35 cellular contexts compared by ENCODE assay signal in the genomic region with DNA sequence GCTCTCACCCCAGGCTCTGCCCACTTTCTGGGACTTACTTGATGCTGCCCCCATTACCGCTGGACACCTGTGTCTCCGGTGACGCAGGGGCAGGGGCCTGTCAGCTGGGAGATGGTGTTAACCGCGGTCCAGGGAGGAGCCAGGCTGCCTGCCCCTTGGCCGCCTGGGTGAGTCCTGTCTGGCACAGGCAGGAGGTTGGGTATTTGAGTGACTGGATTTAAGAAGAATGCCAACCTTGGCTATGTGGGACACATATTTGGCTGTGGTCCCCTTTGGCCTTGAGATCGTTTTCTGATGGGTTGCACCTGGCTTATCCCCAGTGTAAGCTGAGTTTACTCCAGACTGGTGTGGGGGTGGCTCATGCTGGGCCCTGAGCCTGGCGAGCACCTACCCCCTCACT. TPM values are rescaled to one million over a fixed set of nuclear protein-coding genes. Genes with fewer than 3 reads are reported as not detected.
"Had no signal": no experiment of that assay in that cellular context is flagged by ENCODE, and none has a peak within 500 bp of the region (broad histone marks: within the 10 kb centered on the region; RNA-seq: fewer than 3 reads in every experiment).

No MANE protein-coding gene starts in this region.

- ATAC-seq: activated CD4-positive, CD25-positive, alpha-beta regulatory T cell treated with anti-CD3 and anti-CD28 coated beads, Interleukin-2, amount 50 U/mL, for 24 hours; left colon; natural killer cell; right lobe of liver; stimulated activated effector memory CD8-positive, alpha-beta T cell treated with anti-CD3 and anti-CD28 coated beads, Interleukin-12 subunit alpha, Interleukin-12 subunit beta, amount 100 ng/mL, for 72 hours had no signal

- H3K27me3 ChIP-seq: ascending aorta, right lobe of liver had no signal

- H3K4me1 ChIP-seq: right lobe of liver had no signal

- H3K36me3 ChIP-seq: ascending aorta, right lobe of liver, thoracic aorta, WERI-Rb-1 had no signal

- H3K9me3 ChIP-seq: ascending aorta, right lobe of liver, thoracic aorta had no signal

- H3K4me3 ChIP-seq: right lobe of liver, thoracic aorta had no signal

- H3K27ac ChIP-seq: ascending aorta, right lobe of liver, thoracic aorta, WERI-Rb-1 had no signal

- DNase-seq: activated CD4-positive, alpha-beta memory T cell treated with anti-CD3 and anti-CD28 coated beads for 36 hours; activated CD4-positive, alpha-beta T cell treated with anti-CD3 and anti-CD28 coated beads for 48 hours; activated CD8-positive, alpha-beta memory T cell treated with anti-CD3 and anti-CD28 coated beads, Interleukin-2, amount 50 U/mL, for 4 hours; activated gamma-delta T cell; activated naive CD4-positive, alpha-beta T cell treated with anti-CD3 and anti-CD28 coated beads, Interleukin-2, amount 10 ng/mL, durations not matched to agents 7 days and 5 days; activated naive CD8-positive, alpha-beta T cell treated with anti-CD3 and anti-CD28 coated beads, Interleukin-2, amount 10 ng/mL, durations not matched to agents 7 days and 5 days; activated T-cell treated with anti-CD3 and anti-CD28 coated beads, Interleukin-2, amount 50 U/mL, for 1 hour; caudate nucleus; foreskin fibroblast; head of caudate nucleus; hippocampal formation; immature natural killer cell; kidney; left colon; midbrain; natural killer cell; right lobe of liver; small intestine; stimulated activated CD4-positive, alpha-beta T cell treated with anti-CD3 and anti-CD28 coated beads, Interleukin-4, amount 100 ng/mL, for 24 hours; T1000; trophoblast cell; WERI-Rb-1 had no signal

RNA-seq across cellular contexts. Expression of gene MUC6, which starts 2.5 kb away (rescaled TPM):
- total RNA-seq: activated CD4-positive, alpha-beta memory T cell treated with anti-CD3 and anti-CD28 coated beads for 36 hours; activated CD8-positive, alpha-beta memory T cell treated with anti-CD3 and anti-CD28 coated beads for 36 hours; activated naive CD8-positive, alpha-beta T cell treated with anti-CD3 and anti-CD28 coated beads, Interleukin-2, amount 10 ng/mL, durations not matched to agents 7 days and 5 days; ascending aorta; chondrocyte; endothelial cell of umbilical vein; fibroblast of lung; left colon; lower leg skin; natural killer cell; osteoblast; posterior vena cava; renal cortical epithelial cell; subcutaneous adipose tissue had no signal
- polyA plus RNA-seq: endothelial cell of umbilical vein, fibroblast of lung, immature natural killer cell had no signal

RNA-seq across cellular contexts. Expression of gene MUC2, which starts 40.7 kb away (rescaled TPM):
- total RNA-seq: activated CD4-positive, alpha-beta memory T cell treated with anti-CD3 and anti-CD28 coated beads for 36 hours; activated CD8-positive, alpha-beta memory T cell treated with anti-CD3 and anti-CD28 coated beads for 36 hours; activated naive CD8-positive, alpha-beta T cell treated with anti-CD3 and anti-CD28 coated beads, Interleukin-2, amount 10 ng/mL, durations not matched to agents 7 days and 5 days; chondrocyte; endothelial cell of umbilical vein; fibroblast of lung; kidney; natural killer cell; osteoblast; renal cortical epithelial cell; thoracic aorta had no signal
- polyA plus RNA-seq: endothelial cell of umbilical vein, fibroblast of lung, immature natural killer cell had no signal
